Comparison of ENCODE assay signal across 28 cellular contexts in the genomic region with DNA sequence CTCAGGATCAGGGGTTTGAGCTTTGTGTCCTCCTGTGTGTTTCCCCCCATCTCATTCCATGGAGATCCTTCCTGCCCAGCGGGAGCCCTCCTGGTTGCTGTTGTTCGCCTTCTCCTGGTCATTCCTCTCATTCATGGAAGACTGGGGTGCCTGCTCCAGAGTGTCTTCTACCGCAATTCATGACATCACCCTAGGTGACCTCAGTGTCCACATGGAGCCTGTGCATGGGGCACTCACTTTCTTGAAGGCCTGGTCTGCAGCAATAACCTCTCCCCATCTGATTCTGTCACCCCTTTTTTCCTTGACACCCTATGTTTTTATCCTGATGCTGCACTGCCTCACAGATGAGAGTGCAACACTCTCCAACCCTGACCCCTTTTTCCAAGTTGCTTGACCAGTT.
"Had no signal": no experiment of that assay in that cellular context is flagged by ENCODE, and none has a peak within 500 bp of the region (broad histone marks: within the 10 kb centered on the region; RNA-seq: fewer than 3 reads in every experiment).

No MANE protein-coding gene starts in this region.

- H3K36me3 Mint-ChIP-seq: activated naive CD4-positive, alpha-beta T cell treated with anti-CD3 and anti-CD28 coated beads, Interleukin-2, amount 50 U/mL, for 24 hours; natural killer cell; neural progenitor cell had no signal

- FAIRE-seq: frontal cortex, islet of Langerhans, urothelium cell line had no signal

- H3K4me2 ChIP-seq: neural progenitor cell had no signal

- H3K9me3 ChIP-seq: body of pancreas, colonic mucosa, left lung, lower lobe of right lung, right atrium auricular region, spleen, transverse colon had no signal

- H3K9me3 Mint-ChIP-seq: activated CD4-positive, alpha-beta memory T cell treated with anti-CD3 and anti-CD28 coated beads, Interleukin-2, amount 10 ng/mL, durations not matched to agents 7 days and 5 days; activated CD4-positive, alpha-beta T cell treated with anti-CD3 and anti-CD28 coated beads, Interleukin-2, amount 10 ng/mL, durations not matched to agents 7 days and 5 days; activated naive CD4-positive, alpha-beta T cell treated with anti-CD3 and anti-CD28 coated beads, Interleukin-2, amount 50 U/mL, for 24 hours; activated T-cell treated with anti-CD3 and anti-CD28 coated beads, Interleukin-2, amount 50 U/mL, for 24 hours; activated T-helper 17 cell treated with anti-CD3 and anti-CD28 coated beads, Interleukin-2, amount 50 U/mL, for 72 hours; natural killer cell; neural progenitor cell had no signal

- H3K27me3 Mint-ChIP-seq: activated CD4-positive, alpha-beta memory T cell treated with anti-CD3 and anti-CD28 coated beads, Interleukin-2, amount 10 ng/mL, durations not matched to agents 7 days and 5 days; activated CD4-positive, alpha-beta T cell treated with anti-CD3 and anti-CD28 coated beads, Interleukin-2, amount 10 ng/mL, durations not matched to agents 7 days and 5 days; activated naive CD4-positive, alpha-beta T cell treated with anti-CD3 and anti-CD28 coated beads, Interleukin-2, amount 50 U/mL, for 24 hours; activated T-cell treated with anti-CD3 and anti-CD28 coated beads, Interleukin-2, amount 50 U/mL, for 24 hours; activated T-helper 17 cell treated with anti-CD3 and anti-CD28 coated beads, Interleukin-2, amount 50 U/mL, for 72 hours; T-helper 17 cell had no signal

- H3K9ac ChIP-seq: neural progenitor cell had no signal

- DNase-seq: activated CD4-positive, alpha-beta memory T cell treated with anti-CD3 and anti-CD28 coated beads, Interleukin-2, amount 10 ng/mL, durations not matched to agents 7 days and 5 days; activated CD4-positive, alpha-beta T cell treated with anti-CD3 and anti-CD28 coated beads, Interleukin-2, amount 10 ng/mL, durations not matched to agents 7 days and 5 days; activated CD4-positive, CD25-positive, alpha-beta regulatory T cell treated with anti-CD3 and anti-CD28 coated beads, Interleukin-2, amount 50 U/mL, for 72 hours; activated CD8-positive, alpha-beta memory T cell treated with anti-CD3 and anti-CD28 coated beads, Interleukin-2, amount 50 U/mL, for 48 hours; activated T-cell treated with anti-CD3 and anti-CD28 coated beads, Interleukin-2, amount 50 U/mL, for 24 hours; anterior cingulate cortex; body of pancreas; cerebellar nuclear complex; colonic mucosa; effector CD8-positive, alpha-beta T cell; left lung; lower lobe of right lung; mesendoderm; natural killer cell; occipital lobe; spleen; stimulated activated naive CD4-positive, alpha-beta T cell treated with Interleukin-2 at 50 U/mL for 16 hours; T-helper 17 cell; T1000; transverse colon had no signal

- H3K36me3 ChIP-seq: cardiac muscle cell, colonic mucosa, left lung, lower lobe of right lung, neural progenitor cell, right atrium auricular region, spleen, transverse colon had no signal

- H2AFZ ChIP-seq: neural progenitor cell had no signal

- ATAC-seq: activated T-helper 17 cell treated with anti-CD3 and anti-CD28 coated beads, Interleukin-2, amount 50 U/mL, for 72 hours; body of pancreas; left lung; lower lobe of right lung; natural killer cell; T-helper 17 cell had no signal

- H3K4me3 Mint-ChIP-seq: activated CD4-positive, alpha-beta memory T cell treated with anti-CD3 and anti-CD28 coated beads, Interleukin-2, amount 10 ng/mL, durations not matched to agents 7 days and 5 days; activated CD4-positive, alpha-beta T cell treated with anti-CD3 and anti-CD28 coated beads, Interleukin-2, amount 10 ng/mL, durations not matched to agents 7 days and 5 days; activated naive CD4-positive, alpha-beta T cell treated with anti-CD3 and anti-CD28 coated beads, Interleukin-2, amount 50 U/mL, for 24 hours; activated T-cell treated with anti-CD3 and anti-CD28 coated beads, Interleukin-2, amount 50 U/mL, for 24 hours; activated T-helper 17 cell treated with anti-CD3 and anti-CD28 coated beads, Interleukin-2, amount 50 U/mL, for 72 hours; natural killer cell; neural progenitor cell; T-helper 17 cell had no signal

- H3K27ac ChIP-seq: body of pancreas, cardiac muscle cell, colonic mucosa, left lung, lower lobe of right lung, neural progenitor cell, right atrium auricular region, spleen, transverse colon had no signal

- H3K27ac Mint-ChIP-seq: activated CD4-positive, alpha-beta memory T cell treated with anti-CD3 and anti-CD28 coated beads, Interleukin-2, amount 10 ng/mL, durations not matched to agents 7 days and 5 days; activated CD4-positive, alpha-beta T cell treated with anti-CD3 and anti-CD28 coated beads, Interleukin-2, amount 10 ng/mL, durations not matched to agents 7 days and 5 days; activated naive CD4-positive, alpha-beta T cell treated with anti-CD3 and anti-CD28 coated beads, Interleukin-2, amount 50 U/mL, for 24 hours; activated T-cell treated with anti-CD3 and anti-CD28 coated beads, Interleukin-2, amount 50 U/mL, for 24 hours; activated T-helper 17 cell treated with anti-CD3 and anti-CD28 coated beads, Interleukin-2, amount 50 U/mL, for 72 hours; natural killer cell; neural progenitor cell; T-helper 17 cell had no signal

- H3K4me3 ChIP-seq: body of pancreas, cardiac muscle cell, colonic mucosa, left lung, lower lobe of right lung, neural progenitor cell, right atrium auricular region, spleen, transverse colon had no signal

- H3K27me3 ChIP-seq: body of pancreas, colonic mucosa, left lung, neural progenitor cell, right atrium auricular region, spleen, transverse colon had no signal
